ENCODE assay signal across 18 cellular contexts in genomic region chr14:32430326-32430725, GRCh38.
A peak's percentile ranks its signal among the peaks of the same experiment; 100 is the strongest.
DNase-seq lines count a peak whose midpoint lies in the region; ATAC-seq and TF ChIP-seq lines count a peak whose summit lies in the region.
"Had no signal": no experiment of that assay in that cellular context is flagged by ENCODE, and none has a peak within 500 bp of the region (broad histone marks: within the 10 kb centered on the region; RNA-seq: fewer than 3 reads in every experiment).

No MANE protein-coding gene starts in this region.

- H3K4me2 ChIP-seq in mesenchymal stem cell (ENCODE audit: low read length, poor library complexity, severe bottlenecking), result no peak overlapping the region
- H3K4me2 ChIP-seq: A549 had no signal

- H2BK5ac ChIP-seq in mesenchymal stem cell (ENCODE audit: low read depth, low read length, poor library complexity, severe bottlenecking), result no peak overlapping the region

- TF ChIP-seq CTCF in cardiac fibroblast (IDR thresholded peaks at IDR 0.05; ENCODE audit: low read depth, low read length), result no peak

- no peak overlapping the region for H4K8ac ChIP-seq in mesenchymal stem cell (ENCODE audit: low read length)

- no peak overlapping the region for H3K27ac ChIP-seq in mesenchymal stem cell (ENCODE audit: low read length, poor library complexity, severe bottlenecking)
- H3K27ac ChIP-seq: A549, suprapubic skin had no signal

- no peak overlapping the region for H3K14ac ChIP-seq in mesenchymal stem cell (ENCODE audit: low read length in 2 of 2)

- DNase-seq in Ammon's horn (ENCODE audit: low spot score), result peak; percentile 54
- DNase-seq in RKO (ENCODE audit: low spot score), result peak; percentile 27
- peak; percentile 23 to 88 for DNase-seq in cardiac fibroblast (ENCODE audit: low read depth in 2 of 2)
- DNase-seq in mesenchymal stem cell, result peak; percentile 48
- no peak for DNase-seq in cardiac septum (ENCODE audit: low spot score)
- DNase-seq: activated CD8-positive, alpha-beta T cell treated with anti-CD3 and anti-CD28 coated beads for 36 hours; activated effector memory CD4-positive, alpha-beta T cell treated with Interleukin-2 at 50 U/mL for 16 hours; CD8-positive, alpha-beta T cell; central memory CD4-positive, alpha-beta T cell; GOT3; NCI-H1694 treated with DMSO at 0.1 percent for 48 hours; NCI-H69 had no signal

- H2BK12ac ChIP-seq in mesenchymal stem cell (ENCODE audit: low read length in 2 of 2), result no peak overlapping the region

- H3K4me3 ChIP-seq in cardiac fibroblast (replicated peaks in 1 of 2; ENCODE audit: low read depth in 2 of 2, low read length in 2 of 2) (no peak overlapping the region), mesenchymal stem cell (ENCODE audit: insufficient read depth in 1 of 2, low read depth in 1 of 2, low read length in 2 of 2) (no peak overlapping the region)
- H3K4me3 ChIP-seq: A549, suprapubic skin had no signal

- H3K79me1 ChIP-seq in mesenchymal stem cell (replicated peaks; ENCODE audit: low read length, poor library complexity, severe bottlenecking), result no peaks in the 10 kb centered on the region

- no peak overlapping the region for H2BK120ac ChIP-seq in mesenchymal stem cell (ENCODE audit: low read depth, low read length)

- no peak overlapping the region for H2AK5ac ChIP-seq in mesenchymal stem cell (ENCODE audit: low read length, severe bottlenecking)

- no peak overlapping the region for H3K23ac ChIP-seq in mesenchymal stem cell (ENCODE audit: low read length in 2 of 2)

- WGBS in mesenchymal stem cell, result 87% methylated on average over 4 of the region's 4 CpGs

- H3K27me3 ChIP-seq in mesenchymal stem cell (ENCODE audit: control insufficient read depth in 1 of 2, insufficient read depth in 1 of 2, low read length in 2 of 2), result no peaks in the 10 kb centered on the region
- H3K27me3 ChIP-seq: suprapubic skin had no signal

- no peak overlapping the region for H2AFZ ChIP-seq in mesenchymal stem cell (ENCODE audit: low read depth, low read length)

- H4K91ac ChIP-seq in mesenchymal stem cell (ENCODE audit: low read length), result no peak overlapping the region

- H3K18ac ChIP-seq in mesenchymal stem cell (ENCODE audit: low read depth in 1 of 2, low read length in 2 of 2), result no peak overlapping the region

- H3K4me1 ChIP-seq in mesenchymal stem cell (ENCODE audit: control insufficient read depth, insufficient read depth, low read depth, low read length), result peaks cover 2% of the 10 kb centered on the region
- H3K4me1 ChIP-seq: A549, suprapubic skin had no signal

- no peaks in the 10 kb centered on the region for H3K36me3 ChIP-seq in mesenchymal stem cell (ENCODE audit: control insufficient read depth in 1 of 2, insufficient read depth in 2 of 2, low read depth in 1 of 2, low read length in 2 of 2)
- H3K36me3 ChIP-seq: suprapubic skin had no signal

- intact Hi-C loops in cardiac septum (cut with DNase I), result no loop called here

- H3K4ac ChIP-seq in mesenchymal stem cell (ENCODE audit: low read depth in 1 of 2, low read length in 2 of 2), result no peak overlapping the region

- no peak overlapping the region for H2BK15ac ChIP-seq in mesenchymal stem cell (ENCODE audit: low read depth, poor library complexity, severe bottlenecking)

- H3K9ac ChIP-seq in mesenchymal stem cell (ENCODE audit: low read length), result no peak overlapping the region

- H3K9me3 ChIP-seq in mesenchymal stem cell (ENCODE audit: control insufficient read depth, low read length), result no peaks in the 10 kb centered on the region
- H3K9me3 ChIP-seq: A549, suprapubic skin had no signal

- ATAC-seq in GM18868 (IDR thresholded peaks at IDR 0.05; ENCODE audit: unreplicated experiment) (no peak), GM19467 (IDR thresholded peaks at IDR 0.05; ENCODE audit: unreplicated experiment) (no peak), HG02938 (IDR thresholded peaks at IDR 0.05; ENCODE audit: unreplicated experiment) (no peak)
- ATAC-seq: A549; activated CD8-positive, alpha-beta T cell treated with anti-CD3 and anti-CD28 coated beads for 36 hours; CD8-positive, alpha-beta T cell; Right ventricle myocardium inferior had no signal
